Comparison of ENCODE assay signal across 8 cellular contexts in genomic region chr4:2482693-2483092, GRCh38. TPM values are rescaled to one million over a fixed set of nuclear protein-coding genes. Genes with fewer than 3 reads are reported as not detected.
DNase-seq lines count a peak whose midpoint lies in the region; ATAC-seq and TF ChIP-seq lines count a peak whose summit lies in the region.

No MANE protein-coding gene starts in this region.

- 0 to 6% (median 3%) methylated on average over 1 to 3 of the region's 3 CpGs for WGBS in adrenal gland, 4 donors

- H3K27me3 Mint-ChIP-seq in immature natural killer cell (ENCODE audit: low read depth in 3 of 3) = peaks cover 2 to 3% (median 2%) of the 10 kb centered on the region in 3 donors
- H3K27me3 Mint-ChIP-seq in stimulated activated naive CD8-positive, alpha-beta T cell treated with anti-CD3 and anti-CD28 coated beads, Interleukin-15, amount 100 ng/mL, for 72 hours = no peaks in the 10 kb centered on the region

- H3K4me1 ChIP-seq in adrenal gland (replicated peaks in 1 of 2) = peaks cover 25 to 73% of the 10 kb centered on the region in 2 donors

- peak overlapping the region; percentile 2 to 72 (median 61) for H3K27ac ChIP-seq in adrenal gland

- TF ChIP-seq POLR2A in adrenal gland (IDR thresholded peaks at IDR 0.05) = no peak

- no peaks in the 10 kb centered on the region for H3K9me3 ChIP-seq in adrenal gland (replicated peaks in 1 of 3)

- no peaks in the 10 kb centered on the region for H3K9me3 Mint-ChIP-seq in immature natural killer cell
- H3K9me3 Mint-ChIP-seq in stimulated activated naive CD8-positive, alpha-beta T cell treated with anti-CD3 and anti-CD28 coated beads, Interleukin-15, amount 100 ng/mL, for 72 hours = no peaks in the 10 kb centered on the region

- TF ChIP-seq CTCF in adrenal gland (IDR thresholded peaks at IDR 0.05) = no peak

- peak overlapping the region in 4 of 5 donors; percentile 27 to 69 (median 44) for H3K4me3 Mint-ChIP-seq in immature natural killer cell
- peak overlapping the region; percentile 23 to 37 for H3K4me3 Mint-ChIP-seq in stimulated activated naive CD8-positive, alpha-beta T cell treated with anti-CD3 and anti-CD28 coated beads, Interleukin-15, amount 100 ng/mL, for 72 hours

- intact Hi-C loops in adrenal gland (cut with DNase I) = no loop called here

- DNase-seq in adrenal gland (peak in 6 of 7 donors; percentile 48 to 93 (median 80)), immature natural killer cell (no peak), SKM-1 (lab: John Stamatoyannopoulos, UW; ENCODE audit: unreplicated experiment) (no peak), ureter (ENCODE audit: low spot score) (no peak)
- no peak for DNase-seq in stimulated activated naive CD8-positive, alpha-beta T cell treated with anti-CD3 and anti-CD28 coated beads, Interleukin-15, amount 100 ng/mL, for 72 hours
- no peak for DNase-seq in NK-92 treated with Interleukin-12 subunit alpha and Interleukin-12 subunit beta, amount 100 ng/mL, for 24 hours (lab: John Stamatoyannopoulos, UW)

- no peak overlapping the region for H3K4me3 ChIP-seq in adrenal gland

- ATAC-seq in GM18499 (IDR thresholded peaks at IDR 0.05; ENCODE audit: insufficient read depth, unreplicated experiment) = peak; percentile 52
- ATAC-seq in HG02885 (IDR thresholded peaks at IDR 0.05; ENCODE audit: poor library complexity, unreplicated experiment) = peak; percentile 58
- peak; percentile 47 for ATAC-seq in stimulated activated naive CD8-positive, alpha-beta T cell treated with anti-CD3 and anti-CD28 coated beads, Interleukin-15, amount 100 ng/mL, for 72 hours

- H3K4me1 Mint-ChIP-seq in immature natural killer cell = peaks cover 96 to 97% of the 10 kb centered on the region in 2 donors
- H3K4me1 Mint-ChIP-seq in stimulated activated naive CD8-positive, alpha-beta T cell treated with anti-CD3 and anti-CD28 coated beads, Interleukin-15, amount 100 ng/mL, for 72 hours = peaks cover 98% of the 10 kb centered on the region

- no peaks in the 10 kb centered on the region for H3K36me3 ChIP-seq in adrenal gland (replicated peaks in 1 of 2)

- no peaks in the 10 kb centered on the region for H3K27me3 ChIP-seq in adrenal gland

- no peaks in the 10 kb centered on the region for H3K36me3 Mint-ChIP-seq in immature natural killer cell

- peak overlapping the region; percentile 67 to 86 (median 82) for H3K27ac Mint-ChIP-seq in immature natural killer cell
- peak overlapping the region in 1 of 2 donors; percentile 89 for H3K27ac Mint-ChIP-seq in stimulated activated naive CD8-positive, alpha-beta T cell treated with anti-CD3 and anti-CD28 coated beads, Interleukin-15, amount 100 ng/mL, for 72 hours

RNA-seq across cellular contexts. Expression of gene RNF4, which starts 13.8 kb away (rescaled TPM):
- total RNA-seq in adrenal gland (10 to 100 TPM; 40.7 to 78.6 (median 49.9) TPM), ureter (76.9 TPM)
- polyA plus RNA-seq in adrenal gland (10 to 100 TPM; 14.5 to 84.1 (median 18.7) TPM), immature natural killer cell (100 to 1,000 TPM in 1 of 3 donors, 10 to 100 TPM in 2; 48.0 to 116 (median 48.2) TPM)

RNA-seq across cellular contexts. Expression of gene FAM193A, which starts 53.8 kb away (rescaled TPM):
- total RNA-seq in adrenal gland = 10 to 100 TPM; 16.4 to 30.8 (median 23.4) TPM
- 10 to 100 TPM; 12.9 to 30.5 (median 22.8) TPM for polyA plus RNA-seq in adrenal gland
- 1 to 10 TPM in 1 of 3 donors, under 1 TPM in 2; 0.03 to 4.8 (median 0.94) TPM for polyA plus RNA-seq in immature natural killer cell
- total RNA-seq in ureter = 36.2 TPM

Comparison
In these comparisons a context has a peak if more than half of its experiments do, and no peak if none do; other contexts are left out.
1. DNase-seq: peak in adrenal gland (6 of 7); none in immature natural killer cell (0 of 3), stimulated activated naive CD8-positive, alpha-beta T cell treated with anti-CD3 and anti-CD28 coated beads, Interleukin-15, amount 100 ng/mL, for 72 hours (0 of 2), SKM-1 (single experiment), NK-92 treated with Interleukin-12 subunit alpha and Interleukin-12 subunit beta, amount 100 ng/mL, for 24 hours (single experiment) and ureter (single experiment).
2. Peak in every context shown above with its lines, with median percentiles within 50 percentile points of each other: ATAC-seq.